ENCODE assay signal across 8 cellular contexts in the genomic region with DNA sequence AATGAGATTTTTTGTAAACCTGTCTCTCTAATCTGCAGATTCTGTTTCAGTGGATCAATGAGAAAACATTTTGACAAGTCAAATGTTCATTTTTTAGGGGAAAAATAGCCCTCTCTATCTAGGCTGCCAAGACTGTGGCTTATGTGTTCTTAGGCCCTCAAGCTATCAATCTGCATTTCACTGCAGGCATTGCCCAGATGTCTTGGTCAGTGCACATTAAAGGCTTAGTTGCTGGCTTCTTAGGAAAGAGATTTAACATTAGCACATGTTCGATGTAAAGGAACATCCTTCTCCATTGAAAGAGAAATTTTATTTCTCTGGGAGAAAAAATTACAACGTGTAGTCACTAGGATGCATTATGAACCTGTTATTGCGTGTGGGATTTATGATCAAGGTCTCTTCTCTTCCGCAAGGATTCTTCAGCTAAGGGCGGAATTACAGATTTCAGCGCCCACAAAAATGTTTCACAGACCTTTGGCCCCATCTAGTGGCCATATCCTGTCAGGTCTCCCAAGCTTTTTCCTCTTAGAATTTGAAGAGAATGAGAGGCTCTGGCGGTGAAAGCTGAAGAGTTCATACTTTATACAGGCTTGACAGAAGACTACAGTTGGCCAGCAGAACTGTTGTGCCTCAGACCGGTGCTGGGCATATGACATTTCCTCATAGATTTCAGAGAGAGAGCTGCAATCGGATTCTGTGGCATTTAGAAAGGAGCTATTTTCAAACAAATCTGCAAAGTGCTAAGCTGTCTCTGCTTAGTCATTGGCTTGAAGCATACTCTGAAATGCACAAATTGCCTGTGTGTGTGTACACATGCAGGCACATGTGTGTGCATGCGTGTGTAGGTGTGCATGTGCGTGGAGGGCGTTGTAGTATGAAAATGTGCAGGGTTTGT.
A peak's percentile ranks its signal among the peaks of the same experiment; 100 is the strongest.
DNase-seq lines count a peak whose midpoint lies in the region; ATAC-seq and TF ChIP-seq lines count a peak whose summit lies in the region.

No MANE protein-coding gene starts in this region.

- H3K36me3 ChIP-seq in WERI-Rb-1, result no peaks in the 10 kb centered on the region
- no peaks in the 10 kb centered on the region for H3K36me3 ChIP-seq in left lung

- H3K27ac ChIP-seq in WERI-Rb-1 (peak overlapping the region; percentile 15), left lung (no peak overlapping the region)

- peak; percentile 83 for TF ChIP-seq CTCF in AG10803 (conservative IDR thresholded peaks at IDR 0.05; ENCODE audit: low read length)
- peak; percentile 68 for TF ChIP-seq CTCF in WERI-Rb-1 (IDR thresholded peaks at IDR 0.05; ENCODE audit: low read depth, low read length)
- peak; percentile 87 for TF ChIP-seq CTCF in choroid plexus epithelial cell (conservative IDR thresholded peaks at IDR 0.05; ENCODE audit: low read depth, low read length)
- TF ChIP-seq CTCF in left lung (IDR thresholded peaks at IDR 0.05), result peak; percentile 78 to 85

- peak; percentile 79 for ATAC-seq in GM18867 (IDR thresholded peaks at IDR 0.05; ENCODE audit: unreplicated experiment)
- ATAC-seq in HG03135 (IDR thresholded peaks at IDR 0.05; ENCODE audit: unreplicated experiment), result peak; percentile 69
- peak; percentile 94 for ATAC-seq in left lung

- H3K9me3 ChIP-seq in WERI-Rb-1 (ENCODE audit: severe bottlenecking) (no peaks in the 10 kb centered on the region), left lung (no peaks in the 10 kb centered on the region)

- H3K4me1 ChIP-seq in left lung, result no peaks in the 10 kb centered on the region

- H3K4me3 ChIP-seq in AG10803 (ENCODE audit: low read length) (no peak overlapping the region), WERI-Rb-1 (ENCODE audit: low read depth, low read length) (peak overlapping the region; percentile 24), choroid plexus epithelial cell (ENCODE audit: low read depth, low read length) (no peak overlapping the region), left lung (no peak overlapping the region)

- H3K27me3 ChIP-seq in WERI-Rb-1 (ENCODE audit: insufficient read depth, low read depth, severe bottlenecking) (no peaks in the 10 kb centered on the region), left lung (no peaks in the 10 kb centered on the region)

- intact Hi-C loops in left lung (cut with DNase I), result loop anchor here in 1 of 2 donors (10.0 kb wide), 1 partner anchor 836 kb away; no protein-coding TSS in a partner anchor

- peak; percentile 70 for DNase-seq in AG10803 (ENCODE audit: low read depth)
- DNase-seq in NCI-H2196 (lab: John Stamatoyannopoulos, UW; ENCODE audit: unreplicated experiment), result peak; percentile 63
- peak; percentile 76 for DNase-seq in WERI-Rb-1
- peak; percentile 85 for DNase-seq in choroid plexus epithelial cell (ENCODE audit: low read depth)
- peak in 1 of 2 donors; percentile 37 for DNase-seq in left lung
- peak; percentile 24 to 44 for DNase-seq in stimulated activated CD4-positive, alpha-beta T cell treated with anti-CD3 and anti-CD28 coated beads, Interleukin-4, amount 100 ng/mL, for 48 hours (ENCODE audit: low read depth in 2 of 2)
